In the genomic region with DNA sequence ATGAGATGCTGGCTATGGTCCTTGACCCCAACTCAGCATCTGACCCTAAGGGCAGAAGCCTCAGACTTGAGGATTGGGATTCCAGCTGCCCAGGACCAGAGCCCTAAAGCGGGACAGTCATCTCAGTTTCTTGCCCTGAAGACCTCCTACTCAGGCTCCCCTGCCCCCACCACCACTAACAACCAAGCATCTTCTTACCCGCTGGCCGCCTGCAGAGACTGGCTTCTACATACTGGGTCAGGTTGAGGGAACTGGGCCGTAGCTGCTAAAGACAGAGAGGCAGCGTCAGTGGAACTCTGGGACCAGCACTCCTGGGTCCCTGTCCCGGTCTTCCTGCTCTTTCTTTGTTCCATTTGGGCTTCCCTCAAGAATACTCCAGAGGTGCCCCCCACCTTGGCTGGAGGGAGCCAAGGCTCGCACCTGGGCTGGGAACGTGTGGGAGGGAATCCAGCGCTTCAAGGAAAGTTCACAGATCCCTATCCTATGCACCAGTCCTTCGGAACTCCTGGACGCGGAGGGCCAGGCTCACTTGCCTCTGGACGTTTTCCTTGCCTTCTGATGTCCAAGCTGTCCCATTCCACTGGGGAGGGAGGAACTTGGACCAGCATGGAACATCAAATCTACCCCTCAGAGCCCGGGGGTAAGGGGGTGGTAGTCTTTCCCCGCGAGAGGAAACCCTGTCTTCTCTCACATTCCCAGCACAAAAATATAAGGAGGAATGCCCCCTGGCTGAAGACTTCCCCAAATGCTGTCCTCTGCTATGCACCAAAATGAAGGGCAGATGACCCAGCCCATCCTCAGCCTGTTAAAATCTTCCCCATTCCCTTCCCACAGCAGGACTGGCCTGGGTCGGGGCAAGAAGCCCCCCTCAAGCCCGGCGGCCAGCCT, we compare ENCODE assay signal across 6 cellular contexts.
DNase-seq lines count a peak whose midpoint lies in the region; ATAC-seq and TF ChIP-seq lines count a peak whose summit lies in the region.

No MANE protein-coding gene starts in this region.

- ATAC-seq in SK-N-SH treated with all-trans-retinoic acid at 6 μM for 48 hours, result peak; percentile 26

- peak overlapping the region; percentile 99 for H3K27ac ChIP-seq in 22Rv1

- no peak for TF ChIP-seq CTCF in 22Rv1 (IDR thresholded peaks at IDR 0.05)

- peak; percentile 63 for DNase-seq in islet precursor cell
- no peak for DNase-seq in NCI-H2227 treated with DMSO at 0.1 percent for 48 hours (lab: John Stamatoyannopoulos, UW)
- DNase-seq in OCI-M1 (lab: John Stamatoyannopoulos, UW), result no peak
- DNase-seq in NCI-H524 (lab: John Stamatoyannopoulos, UW), result no peak

TF ChIP-seq in SK-N-SH treated with all-trans-retinoic acid at 6 μM for 48 hours, 23 proteins besides CTCF, POLR2A, EP300 and RAD21:
- TF ChIP-seq, protein P1, sequence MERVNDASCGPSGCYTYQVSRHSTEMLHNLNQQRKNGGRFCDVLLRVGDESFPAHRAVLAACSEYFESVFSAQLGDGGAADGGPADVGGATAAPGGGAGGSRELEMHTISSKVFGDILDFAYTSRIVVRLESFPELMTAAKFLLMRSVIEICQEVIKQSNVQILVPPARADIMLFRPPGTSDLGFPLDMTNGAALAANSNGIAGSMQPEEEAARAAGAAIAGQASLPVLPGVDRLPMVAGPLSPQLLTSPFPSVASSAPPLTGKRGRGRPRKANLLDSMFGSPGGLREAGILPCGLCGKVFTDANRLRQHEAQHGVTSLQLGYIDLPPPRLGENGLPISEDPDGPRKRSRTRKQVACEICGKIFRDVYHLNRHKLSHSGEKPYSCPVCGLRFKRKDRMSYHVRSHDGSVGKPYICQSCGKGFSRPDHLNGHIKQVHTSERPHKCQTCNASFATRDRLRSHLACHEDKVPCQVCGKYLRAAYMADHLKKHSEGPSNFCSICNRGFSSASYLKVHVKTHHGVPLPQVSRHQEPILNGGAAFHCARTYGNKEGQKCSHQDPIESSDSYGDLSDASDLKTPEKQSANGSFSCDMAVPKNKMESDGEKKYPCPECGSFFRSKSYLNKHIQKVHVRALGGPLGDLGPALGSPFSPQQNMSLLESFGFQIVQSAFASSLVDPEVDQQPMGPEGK (CRISPR knock-in tag; IDR thresholded peaks at IDR 0.05; ENCODE audit: borderline replicate concordance), result no peak
- TF ChIP-seq, protein P2, sequence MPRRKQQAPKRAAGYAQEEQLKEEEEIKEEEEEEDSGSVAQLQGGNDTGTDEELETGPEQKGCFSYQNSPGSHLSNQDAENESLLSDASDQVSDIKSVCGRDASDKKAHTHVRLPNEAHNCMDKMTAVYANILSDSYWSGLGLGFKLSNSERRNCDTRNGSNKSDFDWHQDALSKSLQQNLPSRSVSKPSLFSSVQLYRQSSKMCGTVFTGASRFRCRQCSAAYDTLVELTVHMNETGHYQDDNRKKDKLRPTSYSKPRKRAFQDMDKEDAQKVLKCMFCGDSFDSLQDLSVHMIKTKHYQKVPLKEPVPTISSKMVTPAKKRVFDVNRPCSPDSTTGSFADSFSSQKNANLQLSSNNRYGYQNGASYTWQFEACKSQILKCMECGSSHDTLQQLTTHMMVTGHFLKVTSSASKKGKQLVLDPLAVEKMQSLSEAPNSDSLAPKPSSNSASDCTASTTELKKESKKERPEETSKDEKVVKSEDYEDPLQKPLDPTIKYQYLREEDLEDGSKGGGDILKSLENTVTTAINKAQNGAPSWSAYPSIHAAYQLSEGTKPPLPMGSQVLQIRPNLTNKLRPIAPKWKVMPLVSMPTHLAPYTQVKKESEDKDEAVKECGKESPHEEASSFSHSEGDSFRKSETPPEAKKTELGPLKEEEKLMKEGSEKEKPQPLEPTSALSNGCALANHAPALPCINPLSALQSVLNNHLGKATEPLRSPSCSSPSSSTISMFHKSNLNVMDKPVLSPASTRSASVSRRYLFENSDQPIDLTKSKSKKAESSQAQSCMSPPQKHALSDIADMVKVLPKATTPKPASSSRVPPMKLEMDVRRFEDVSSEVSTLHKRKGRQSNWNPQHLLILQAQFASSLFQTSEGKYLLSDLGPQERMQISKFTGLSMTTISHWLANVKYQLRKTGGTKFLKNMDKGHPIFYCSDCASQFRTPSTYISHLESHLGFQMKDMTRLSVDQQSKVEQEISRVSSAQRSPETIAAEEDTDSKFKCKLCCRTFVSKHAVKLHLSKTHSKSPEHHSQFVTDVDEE (CRISPR knock-in tag; IDR thresholded peaks at IDR 0.05), result no peak
- TF ChIP-seq ZFP3 (CRISPR knock-in tag; IDR thresholded peaks at IDR 0.05) (no peak), ZNF565 (CRISPR knock-in tag; conservative IDR thresholded peaks at IDR 0.05; ENCODE audit: low read depth) (no peak), ISL1 (CRISPR knock-in tag; IDR thresholded peaks at IDR 0.05) (no peak), PPARA (CRISPR knock-in tag; IDR thresholded peaks at IDR 0.05; ENCODE audit: borderline replicate concordance) (no peak), SNAI2 (CRISPR knock-in tag; IDR thresholded peaks at IDR 0.05) (no peak), OSR1 (CRISPR knock-in tag; IDR thresholded peaks at IDR 0.05) (no peak), ZFP30 (CRISPR knock-in tag; IDR thresholded peaks at IDR 0.05) (no peak), TCF4 (CRISPR knock-in tag; IDR thresholded peaks at IDR 0.05; ENCODE audit: borderline replicate concordance) (no peak), TOX (CRISPR knock-in tag; IDR thresholded peaks at IDR 0.05; ENCODE audit: borderline replicate concordance) (no peak), BACH2 (CRISPR knock-in tag; IDR thresholded peaks at IDR 0.05; ENCODE audit: borderline replicate concordance) (no peak), RARB (CRISPR knock-in tag; IDR thresholded peaks at IDR 0.05) (no peak), ESRRG (CRISPR knock-in tag; IDR thresholded peaks at IDR 0.05) (no peak), ZC3H10 (CRISPR knock-in tag; IDR thresholded peaks at IDR 0.05) (no peak), CSDC2 (CRISPR knock-in tag; IDR thresholded peaks at IDR 0.05) (no peak), ZNF70 (CRISPR knock-in tag; IDR thresholded peaks at IDR 0.05) (no peak)
- TF ChIP-seq, protein P3, sequence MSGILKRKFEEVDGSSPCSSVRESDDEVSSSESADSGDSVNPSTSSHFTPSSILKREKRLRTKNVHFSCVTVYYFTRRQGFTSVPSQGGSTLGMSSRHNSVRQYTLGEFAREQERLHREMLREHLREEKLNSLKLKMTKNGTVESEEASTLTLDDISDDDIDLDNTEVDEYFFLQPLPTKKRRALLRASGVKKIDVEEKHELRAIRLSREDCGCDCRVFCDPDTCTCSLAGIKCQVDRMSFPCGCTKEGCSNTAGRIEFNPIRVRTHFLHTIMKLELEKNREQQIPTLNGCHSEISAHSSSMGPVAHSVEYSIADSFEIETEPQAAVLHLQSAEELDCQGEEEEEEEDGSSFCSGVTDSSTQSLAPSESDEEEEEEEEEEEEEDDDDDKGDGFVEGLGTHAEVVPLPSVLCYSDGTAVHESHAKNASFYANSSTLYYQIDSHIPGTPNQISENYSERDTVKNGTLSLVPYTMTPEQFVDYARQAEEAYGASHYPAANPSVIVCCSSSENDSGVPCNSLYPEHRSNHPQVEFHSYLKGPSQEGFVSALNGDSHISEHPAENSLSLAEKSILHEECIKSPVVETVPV (CRISPR knock-in tag; IDR thresholded peaks at IDR 0.05), result no peak
